ENCODE assay signal across 3 cellular contexts in genomic region chr16:55291847-55292246, GRCh38.
TF ChIP-seq lines count a peak whose summit lies in the region.

No MANE protein-coding gene starts in this region.

TF ChIP-seq in GM23338, 12 proteins besides CTCF, POLR2A, EP300 and RAD21 (continues in another document):
- TF ChIP-seq, protein P1, sequence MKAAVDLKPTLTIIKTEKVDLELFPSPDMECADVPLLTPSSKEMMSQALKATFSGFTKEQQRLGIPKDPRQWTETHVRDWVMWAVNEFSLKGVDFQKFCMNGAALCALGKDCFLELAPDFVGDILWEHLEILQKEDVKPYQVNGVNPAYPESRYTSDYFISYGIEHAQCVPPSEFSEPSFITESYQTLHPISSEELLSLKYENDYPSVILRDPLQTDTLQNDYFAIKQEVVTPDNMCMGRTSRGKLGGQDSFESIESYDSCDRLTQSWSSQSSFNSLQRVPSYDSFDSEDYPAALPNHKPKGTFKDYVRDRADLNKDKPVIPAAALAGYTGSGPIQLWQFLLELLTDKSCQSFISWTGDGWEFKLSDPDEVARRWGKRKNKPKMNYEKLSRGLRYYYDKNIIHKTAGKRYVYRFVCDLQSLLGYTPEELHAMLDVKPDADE (IDR thresholded peaks at IDR 0.05), result no peak
- no peak for TF ChIP-seq ZNF462 (CRISPR knock-in tag; IDR thresholded peaks at IDR 0.05)
- TF ChIP-seq EZH2phosphoT487 (IDR thresholded peaks at IDR 0.05; ENCODE audit: unreplicated experiment), result no peak

TF ChIP-seq in HEK293, 187 proteins besides CTCF, POLR2A, EP300 and RAD21:
- TF ChIP-seq ZNF571 (tag by site-specific recombination; IDR thresholded peaks at IDR 0.05), result no peak
- peak; percentile 77 for TF ChIP-seq EGR2 (tag by site-specific recombination; IDR thresholded peaks at IDR 0.05; ENCODE audit: low read depth)
- peak; percentile 76 for TF ChIP-seq ZFHX2 (tag by site-specific recombination; conservative IDR thresholded peaks at IDR 0.05)
- TF ChIP-seq ZNF184 (tag by site-specific recombination; IDR thresholded peaks at IDR 0.05), result no peak

TF ChIP-seq in H1, 55 proteins besides CTCF, POLR2A, EP300 and RAD21:
- TF ChIP-seq TAF1 (IDR thresholded peaks at IDR 0.05; ENCODE audit: low read depth, low read length), result no peak
- no peak for TF ChIP-seq MAFK (IDR thresholded peaks at IDR 0.05; ENCODE audit: low read depth, low read length)
- no peak for TF ChIP-seq KDM1A (IDR thresholded peaks at IDR 0.05; ENCODE audit: borderline replicate concordance, low read length)
- TF ChIP-seq HDAC2 (IDR thresholded peaks at IDR 0.05; ENCODE audit: borderline replicate concordance in 1 of 2, low read depth in 2 of 2, low read length in 2 of 2), result no peak
- no peak for TF ChIP-seq TAF7 (optimal IDR thresholded peaks at IDR 0.05; ENCODE audit: borderline replicate concordance, low read depth, low read length)
- TF ChIP-seq GTF2F1 (IDR thresholded peaks at IDR 0.05; ENCODE audit: borderline replicate concordance, low read depth, low read length), result no peak
- no peak for TF ChIP-seq SIRT6 (IDR thresholded peaks at IDR 0.05; ENCODE audit: low read length)
- no peak for TF ChIP-seq ASH2L (IDR thresholded peaks at IDR 0.05; ENCODE audit: low read length)
- no peak for TF ChIP-seq BCL11A (IDR thresholded peaks at IDR 0.05; ENCODE audit: low read depth in 2 of 2, low read length in 2 of 2)
- TF ChIP-seq, protein P2, sequence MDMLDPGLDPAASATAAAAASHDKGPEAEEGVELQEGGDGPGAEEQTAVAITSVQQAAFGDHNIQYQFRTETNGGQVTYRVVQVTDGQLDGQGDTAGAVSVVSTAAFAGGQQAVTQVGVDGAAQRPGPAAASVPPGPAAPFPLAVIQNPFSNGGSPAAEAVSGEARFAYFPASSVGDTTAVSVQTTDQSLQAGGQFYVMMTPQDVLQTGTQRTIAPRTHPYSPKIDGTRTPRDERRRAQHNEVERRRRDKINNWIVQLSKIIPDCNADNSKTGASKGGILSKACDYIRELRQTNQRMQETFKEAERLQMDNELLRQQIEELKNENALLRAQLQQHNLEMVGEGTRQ (IDR thresholded peaks at IDR 0.05; ENCODE audit: low read length), result no peak
- no peak for TF ChIP-seq FOSL1 (IDR thresholded peaks at IDR 0.05; ENCODE audit: insufficient read depth, low read depth, low read length)
- TF ChIP-seq CBX5 (IDR thresholded peaks at IDR 0.05; ENCODE audit: low read depth, low read length), result no peak
- no peak for TF ChIP-seq HDAC6 (IDR thresholded peaks at IDR 0.05; ENCODE audit: low read depth, low read length)
- no peak for TF ChIP-seq JUND (IDR thresholded peaks at IDR 0.05; ENCODE audit: low read length)
- TF ChIP-seq CHD1 (IDR thresholded peaks at IDR 0.05; ENCODE audit: low read depth, low read length), result no peak
- no peak for TF ChIP-seq POLR2AphosphoS5 (IDR thresholded peaks at IDR 0.05; ENCODE audit: low read depth, low read length)
